Comparison of ENCODE assay signal across 1 cellular context in the genomic region with DNA sequence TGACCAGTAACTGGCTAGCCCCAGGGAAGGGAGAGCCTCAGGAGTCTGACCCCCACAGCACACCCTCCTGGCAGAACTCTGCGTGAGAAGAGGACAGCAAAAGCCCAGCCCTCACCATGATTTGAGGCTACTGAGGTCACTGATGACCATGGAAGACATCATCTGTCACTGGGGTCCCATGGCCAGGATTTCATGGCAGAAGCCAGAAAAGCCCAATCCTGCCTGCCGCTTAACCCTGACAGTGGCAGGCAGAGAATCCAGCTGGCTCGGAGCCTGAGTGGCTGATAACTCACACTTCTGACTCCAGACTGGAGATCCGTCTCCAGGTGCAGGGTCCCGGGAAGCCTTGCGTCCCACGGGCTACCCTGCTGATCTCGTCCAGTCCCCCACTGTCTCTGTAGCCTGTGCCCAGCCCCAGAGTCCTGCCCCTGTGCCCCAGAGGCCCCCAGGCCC.
TF ChIP-seq lines count a peak whose summit lies in the region.

No MANE protein-coding gene starts in this region.

TF ChIP-seq in H1, 55 proteins besides CTCF, POLR2A, EP300 and RAD21:
- no peak for TF ChIP-seq BACH1 (IDR thresholded peaks at IDR 0.05; ENCODE audit: low read length)
- no peak for TF ChIP-seq EZH2 (IDR thresholded peaks at IDR 0.05; ENCODE audit: low read depth, low read length, severe bottlenecking)
- TF ChIP-seq TBP (IDR thresholded peaks at IDR 0.05; ENCODE audit: low read depth, low read length) = no peak
- TF ChIP-seq, protein P1, sequence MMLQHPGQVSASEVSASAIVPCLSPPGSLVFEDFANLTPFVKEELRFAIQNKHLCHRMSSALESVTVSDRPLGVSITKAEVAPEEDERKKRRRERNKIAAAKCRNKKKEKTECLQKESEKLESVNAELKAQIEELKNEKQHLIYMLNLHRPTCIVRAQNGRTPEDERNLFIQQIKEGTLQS (IDR thresholded peaks at IDR 0.05; ENCODE audit: insufficient read depth, low read depth, low read length) = no peak
- TF ChIP-seq CHD1 (IDR thresholded peaks at IDR 0.05; ENCODE audit: low read depth, low read length) = no peak
- no peak for TF ChIP-seq SRF (IDR thresholded peaks at IDR 0.05; ENCODE audit: low read depth, low read length)
- TF ChIP-seq SP1 (IDR thresholded peaks at IDR 0.05; ENCODE audit: low read depth, low read length) = no peak
- no peak for TF ChIP-seq SAP30 (IDR thresholded peaks at IDR 0.05; ENCODE audit: insufficient read depth, insufficient replicate concordance, low read length)
- no peak for TF ChIP-seq ZNF274 (IDR thresholded peaks at IDR 0.05; ENCODE audit: borderline replicate concordance, extremely low read depth, low read length)
- TF ChIP-seq FOSL1 (IDR thresholded peaks at IDR 0.05; ENCODE audit: insufficient read depth, low read depth, low read length) = no peak
- no peak for TF ChIP-seq BCL11A (IDR thresholded peaks at IDR 0.05; ENCODE audit: low read depth in 2 of 2, low read length in 2 of 2)
- TF ChIP-seq MAFK (IDR thresholded peaks at IDR 0.05; ENCODE audit: low read depth, low read length) = no peak
- no peak for TF ChIP-seq JUND (IDR thresholded peaks at IDR 0.05; ENCODE audit: low read length)
- no peak for TF ChIP-seq GTF2F1 (IDR thresholded peaks at IDR 0.05; ENCODE audit: borderline replicate concordance, low read depth, low read length)
- TF ChIP-seq, protein P2, sequence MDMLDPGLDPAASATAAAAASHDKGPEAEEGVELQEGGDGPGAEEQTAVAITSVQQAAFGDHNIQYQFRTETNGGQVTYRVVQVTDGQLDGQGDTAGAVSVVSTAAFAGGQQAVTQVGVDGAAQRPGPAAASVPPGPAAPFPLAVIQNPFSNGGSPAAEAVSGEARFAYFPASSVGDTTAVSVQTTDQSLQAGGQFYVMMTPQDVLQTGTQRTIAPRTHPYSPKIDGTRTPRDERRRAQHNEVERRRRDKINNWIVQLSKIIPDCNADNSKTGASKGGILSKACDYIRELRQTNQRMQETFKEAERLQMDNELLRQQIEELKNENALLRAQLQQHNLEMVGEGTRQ (IDR thresholded peaks at IDR 0.05; ENCODE audit: low read length) = no peak
- TF ChIP-seq HDAC6 (IDR thresholded peaks at IDR 0.05; ENCODE audit: low read depth, low read length) = no peak
- no peak for TF ChIP-seq BRCA1 (IDR thresholded peaks at IDR 0.05; ENCODE audit: low read depth, low read length)
- no peak for TF ChIP-seq CTBP2 (IDR thresholded peaks at IDR 0.05; ENCODE audit: borderline replicate concordance, insufficient read depth, insufficient read length, low read length)
- no peak for TF ChIP-seq EGR1 (IDR thresholded peaks at IDR 0.05; ENCODE audit: borderline replicate concordance, low read depth, low read length)
